Comparison of ENCODE assay signal across 22 cellular contexts in genomic region chr15:71736286-71736947, GRCh38.
"Had no signal": no experiment of that assay in that cellular context is flagged by ENCODE, and none has a peak within 500 bp of the region (broad histone marks: within the 10 kb centered on the region; RNA-seq: fewer than 3 reads in every experiment).

No MANE protein-coding gene starts in this region.

- DNase-seq: activated CD4-positive, alpha-beta memory T cell treated with anti-CD3 and anti-CD28 coated beads for 36 hours; activated CD4-positive, alpha-beta T cell treated with anti-CD3 and anti-CD28 coated beads for 48 hours; activated naive CD4-positive, alpha-beta T cell treated with anti-CD3 and anti-CD28 coated beads for 36 hours; activated T-cell treated with anti-CD3 and anti-CD28 coated beads, Interleukin-2, amount 50 U/mL, for 48 hours; amygdala; cerebellar nuclear complex; endodermal cell; heart right ventricle; pancreas; stimulated activated CD4-positive, alpha-beta T cell treated with anti-CD3 and anti-CD28 coated beads, Interleukin-15, amount 100 ng/mL, for 24 hours; stimulated activated CD4-positive, alpha-beta T cell treated with anti-CD3 and anti-CD28 coated beads, Interleukin-2, amount 100 ng/mL, for 48 hours; stimulated activated CD8-positive, alpha-beta memory T cell treated with anti-CD3 and anti-CD28 coated beads, Interleukin-4, amount 100 ng/mL, for 48 hours; stimulated activated naive CD4-positive, alpha-beta T cell; testis; trophoblast cell; uterus had no signal

- H3K4me3 Mint-ChIP-seq: activated CD4-positive, alpha-beta memory T cell treated with anti-CD3 and anti-CD28 coated beads for 36 hours; activated naive CD4-positive, alpha-beta T cell treated with anti-CD3 and anti-CD28 coated beads for 36 hours; endodermal cell; natural killer cell treated with Interleukin-12 subunit alpha and Interleukin-12 subunit beta and Interleukin-15 and Interleukin-18, amount 100 ng/mL, for 72 hours had no signal

- H3K4me3 ChIP-seq: coronary artery, gastroesophageal sphincter, heart right ventricle, lung, pancreas, smooth muscle cell, testis, uterus had no signal

- H3K36me3 Mint-ChIP-seq: activated CD4-positive, alpha-beta memory T cell treated with anti-CD3 and anti-CD28 coated beads for 36 hours; natural killer cell treated with Interleukin-12 subunit alpha and Interleukin-12 subunit beta and Interleukin-15 and Interleukin-18, amount 100 ng/mL, for 72 hours had no signal

- H3K4me1 ChIP-seq: gastroesophageal sphincter, pancreas, testis, uterus had no signal

- H3K36me3 ChIP-seq: gastroesophageal sphincter, pancreas, uterus had no signal

- H3K9me3 ChIP-seq: gastroesophageal sphincter, heart right ventricle, pancreas, testis, uterus had no signal

- H3K27ac Mint-ChIP-seq: activated CD4-positive, alpha-beta memory T cell treated with anti-CD3 and anti-CD28 coated beads for 36 hours; activated naive CD4-positive, alpha-beta T cell treated with anti-CD3 and anti-CD28 coated beads for 36 hours; endodermal cell; natural killer cell treated with Interleukin-12 subunit alpha and Interleukin-12 subunit beta and Interleukin-15 and Interleukin-18, amount 100 ng/mL, for 72 hours had no signal

- H3K27ac ChIP-seq: coronary artery, epithelial cell of prostate, gastroesophageal sphincter, heart right ventricle, pancreas, testis, uterus had no signal

- H3K9me3 Mint-ChIP-seq: activated CD4-positive, alpha-beta memory T cell treated with anti-CD3 and anti-CD28 coated beads for 36 hours; activated naive CD4-positive, alpha-beta T cell treated with anti-CD3 and anti-CD28 coated beads for 36 hours; natural killer cell treated with Interleukin-12 subunit alpha and Interleukin-12 subunit beta and Interleukin-15 and Interleukin-18, amount 100 ng/mL, for 72 hours had no signal
